1 cellular context compared by ENCODE assay signal in genomic region chr6:14435291-14435690, GRCh38.
TF ChIP-seq lines count a peak whose summit lies in the region.

No MANE protein-coding gene starts in this region.

TF ChIP-seq in WTC11, 78 proteins besides CTCF, POLR2A, EP300 and RAD21 (continued from another document):
- TF ChIP-seq MLX (CRISPR knock-in tag; IDR thresholded peaks at IDR 0.05) (no peak), NR2C2 (CRISPR knock-in tag; IDR thresholded peaks at IDR 0.05) (no peak), IRF2 (CRISPR knock-in tag; IDR thresholded peaks at IDR 0.05; ENCODE audit: borderline replicate concordance, low read depth) (no peak), NFATC4 (CRISPR knock-in tag; IDR thresholded peaks at IDR 0.05) (no peak), ZNF512 (CRISPR knock-in tag; IDR thresholded peaks at IDR 0.05; ENCODE audit: borderline replicate concordance) (no peak), SP1 (CRISPR knock-in tag; conservative IDR thresholded peaks at IDR 0.05) (no peak), CBFB (CRISPR knock-in tag; IDR thresholded peaks at IDR 0.05; ENCODE audit: low read depth) (no peak), MAX (CRISPR knock-in tag; IDR thresholded peaks at IDR 0.05) (no peak), FOXJ3 (CRISPR knock-in tag; IDR thresholded peaks at IDR 0.05; ENCODE audit: borderline replicate concordance) (no peak), CREB1 (CRISPR knock-in tag; IDR thresholded peaks at IDR 0.05) (no peak), ZNF425 (CRISPR knock-in tag; conservative IDR thresholded peaks at IDR 0.05) (no peak), JUN (CRISPR knock-in tag; IDR thresholded peaks at IDR 0.05) (no peak)
TF ChIP-seq in WTC11: peak in this region for 0.
